ENCODE assay signal across 1 cellular context in the genomic region with DNA sequence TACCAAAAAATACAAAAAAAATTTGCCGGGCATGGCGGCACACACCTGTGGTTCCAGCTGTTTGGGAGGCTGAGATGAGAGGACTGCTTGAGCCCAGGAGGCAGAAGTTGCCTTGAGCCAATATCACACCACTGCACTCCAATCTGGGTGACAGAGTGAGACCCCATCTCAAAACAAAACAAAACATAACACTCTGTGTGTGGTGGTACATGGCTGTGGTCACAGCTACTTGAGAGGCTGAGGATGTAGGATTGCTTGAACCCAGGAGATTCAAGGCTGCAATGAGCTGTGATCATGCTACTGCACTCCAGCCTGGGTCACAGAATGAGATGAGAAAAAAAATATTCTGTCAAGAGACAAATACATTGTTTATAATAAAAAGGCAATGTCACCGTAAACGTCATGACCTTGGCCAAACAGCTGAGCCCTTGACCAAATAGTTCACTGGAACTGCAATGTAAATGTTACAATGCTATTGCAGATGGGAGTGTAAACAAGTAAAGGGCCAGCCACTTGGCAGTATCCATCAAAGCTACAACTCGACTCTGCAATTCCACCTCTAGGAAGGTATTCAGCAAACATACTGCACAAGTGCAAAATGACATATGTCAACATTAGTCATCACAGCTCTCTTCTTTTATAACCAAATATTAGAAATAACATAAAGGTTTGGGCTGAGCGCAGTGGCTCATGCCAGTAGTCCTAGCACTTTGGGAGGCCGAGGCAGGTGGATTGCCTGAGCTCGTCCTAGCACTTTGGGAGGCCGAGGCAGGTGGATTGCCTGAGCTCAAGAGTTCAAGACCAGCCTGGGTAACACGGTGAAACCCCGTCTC.
A peak's percentile ranks its signal among the peaks of the same experiment; 100 is the strongest.
TF ChIP-seq lines count a peak whose summit lies in the region.

No MANE protein-coding gene starts in this region.

TF ChIP-seq in HepG2, 621 proteins besides CTCF, POLR2A, EP300 and RAD21 (continued from another document):
- TF ChIP-seq, protein P1, sequence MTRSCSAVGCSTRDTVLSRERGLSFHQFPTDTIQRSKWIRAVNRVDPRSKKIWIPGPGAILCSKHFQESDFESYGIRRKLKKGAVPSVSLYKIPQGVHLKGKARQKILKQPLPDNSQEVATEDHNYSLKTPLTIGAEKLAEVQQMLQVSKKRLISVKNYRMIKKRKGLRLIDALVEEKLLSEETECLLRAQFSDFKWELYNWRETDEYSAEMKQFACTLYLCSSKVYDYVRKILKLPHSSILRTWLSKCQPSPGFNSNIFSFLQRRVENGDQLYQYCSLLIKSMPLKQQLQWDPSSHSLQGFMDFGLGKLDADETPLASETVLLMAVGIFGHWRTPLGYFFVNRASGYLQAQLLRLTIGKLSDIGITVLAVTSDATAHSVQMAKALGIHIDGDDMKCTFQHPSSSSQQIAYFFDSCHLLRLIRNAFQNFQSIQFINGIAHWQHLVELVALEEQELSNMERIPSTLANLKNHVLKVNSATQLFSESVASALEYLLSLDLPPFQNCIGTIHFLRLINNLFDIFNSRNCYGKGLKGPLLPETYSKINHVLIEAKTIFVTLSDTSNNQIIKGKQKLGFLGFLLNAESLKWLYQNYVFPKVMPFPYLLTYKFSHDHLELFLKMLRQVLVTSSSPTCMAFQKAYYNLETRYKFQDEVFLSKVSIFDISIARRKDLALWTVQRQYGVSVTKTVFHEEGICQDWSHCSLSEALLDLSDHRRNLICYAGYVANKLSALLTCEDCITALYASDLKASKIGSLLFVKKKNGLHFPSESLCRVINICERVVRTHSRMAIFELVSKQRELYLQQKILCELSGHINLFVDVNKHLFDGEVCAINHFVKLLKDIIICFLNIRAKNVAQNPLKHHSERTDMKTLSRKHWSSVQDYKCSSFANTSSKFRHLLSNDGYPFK (CRISPR knock-in tag; IDR thresholded peaks at IDR 0.05; ENCODE audit: borderline replicate concordance): no peak
- TF ChIP-seq MXI1 (IDR thresholded peaks at IDR 0.05; ENCODE audit: borderline replicate concordance, low read depth, low read length): peak; percentile 93; the same call in 2 of the 3 replicates
- no peak for TF ChIP-seq TP53 (CRISPR knock-in tag; conservative IDR thresholded peaks at IDR 0.05)
- TF ChIP-seq, protein P2, sequence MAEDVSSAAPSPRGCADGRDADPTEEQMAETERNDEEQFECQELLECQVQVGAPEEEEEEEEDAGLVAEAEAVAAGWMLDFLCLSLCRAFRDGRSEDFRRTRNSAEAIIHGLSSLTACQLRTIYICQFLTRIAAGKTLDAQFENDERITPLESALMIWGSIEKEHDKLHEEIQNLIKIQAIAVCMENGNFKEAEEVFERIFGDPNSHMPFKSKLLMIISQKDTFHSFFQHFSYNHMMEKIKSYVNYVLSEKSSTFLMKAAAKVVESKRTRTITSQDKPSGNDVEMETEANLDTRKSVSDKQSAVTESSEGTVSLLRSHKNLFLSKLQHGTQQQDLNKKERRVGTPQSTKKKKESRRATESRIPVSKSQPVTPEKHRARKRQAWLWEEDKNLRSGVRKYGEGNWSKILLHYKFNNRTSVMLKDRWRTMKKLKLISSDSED (CRISPR knock-in tag; IDR thresholded peaks at IDR 0.05): no peak
- no peak for TF ChIP-seq ZNF382 (CRISPR knock-in tag; IDR thresholded peaks at IDR 0.05; ENCODE audit: borderline replicate concordance)
- peak; percentile 100 for TF ChIP-seq FOXK1 (CRISPR knock-in tag; IDR thresholded peaks at IDR 0.05; ENCODE audit: borderline replicate concordance, low read depth)
- peak; percentile 78; the same call in 1 of the 2 replicates for TF ChIP-seq POGZ (CRISPR knock-in tag; IDR thresholded peaks at IDR 0.05)
- no peak for TF ChIP-seq TEAD2 (CRISPR knock-in tag; IDR thresholded peaks at IDR 0.05)
- TF ChIP-seq ZSCAN12 (CRISPR knock-in tag; IDR thresholded peaks at IDR 0.05): no peak
- TF ChIP-seq ZKSCAN1 (IDR thresholded peaks at IDR 0.05; ENCODE audit: low read length): peak; percentile 49; the same call in 1 of the 2 replicates
- no peak for TF ChIP-seq MED13 (CRISPR knock-in tag; IDR thresholded peaks at IDR 0.05)
- TF ChIP-seq, protein P3, sequence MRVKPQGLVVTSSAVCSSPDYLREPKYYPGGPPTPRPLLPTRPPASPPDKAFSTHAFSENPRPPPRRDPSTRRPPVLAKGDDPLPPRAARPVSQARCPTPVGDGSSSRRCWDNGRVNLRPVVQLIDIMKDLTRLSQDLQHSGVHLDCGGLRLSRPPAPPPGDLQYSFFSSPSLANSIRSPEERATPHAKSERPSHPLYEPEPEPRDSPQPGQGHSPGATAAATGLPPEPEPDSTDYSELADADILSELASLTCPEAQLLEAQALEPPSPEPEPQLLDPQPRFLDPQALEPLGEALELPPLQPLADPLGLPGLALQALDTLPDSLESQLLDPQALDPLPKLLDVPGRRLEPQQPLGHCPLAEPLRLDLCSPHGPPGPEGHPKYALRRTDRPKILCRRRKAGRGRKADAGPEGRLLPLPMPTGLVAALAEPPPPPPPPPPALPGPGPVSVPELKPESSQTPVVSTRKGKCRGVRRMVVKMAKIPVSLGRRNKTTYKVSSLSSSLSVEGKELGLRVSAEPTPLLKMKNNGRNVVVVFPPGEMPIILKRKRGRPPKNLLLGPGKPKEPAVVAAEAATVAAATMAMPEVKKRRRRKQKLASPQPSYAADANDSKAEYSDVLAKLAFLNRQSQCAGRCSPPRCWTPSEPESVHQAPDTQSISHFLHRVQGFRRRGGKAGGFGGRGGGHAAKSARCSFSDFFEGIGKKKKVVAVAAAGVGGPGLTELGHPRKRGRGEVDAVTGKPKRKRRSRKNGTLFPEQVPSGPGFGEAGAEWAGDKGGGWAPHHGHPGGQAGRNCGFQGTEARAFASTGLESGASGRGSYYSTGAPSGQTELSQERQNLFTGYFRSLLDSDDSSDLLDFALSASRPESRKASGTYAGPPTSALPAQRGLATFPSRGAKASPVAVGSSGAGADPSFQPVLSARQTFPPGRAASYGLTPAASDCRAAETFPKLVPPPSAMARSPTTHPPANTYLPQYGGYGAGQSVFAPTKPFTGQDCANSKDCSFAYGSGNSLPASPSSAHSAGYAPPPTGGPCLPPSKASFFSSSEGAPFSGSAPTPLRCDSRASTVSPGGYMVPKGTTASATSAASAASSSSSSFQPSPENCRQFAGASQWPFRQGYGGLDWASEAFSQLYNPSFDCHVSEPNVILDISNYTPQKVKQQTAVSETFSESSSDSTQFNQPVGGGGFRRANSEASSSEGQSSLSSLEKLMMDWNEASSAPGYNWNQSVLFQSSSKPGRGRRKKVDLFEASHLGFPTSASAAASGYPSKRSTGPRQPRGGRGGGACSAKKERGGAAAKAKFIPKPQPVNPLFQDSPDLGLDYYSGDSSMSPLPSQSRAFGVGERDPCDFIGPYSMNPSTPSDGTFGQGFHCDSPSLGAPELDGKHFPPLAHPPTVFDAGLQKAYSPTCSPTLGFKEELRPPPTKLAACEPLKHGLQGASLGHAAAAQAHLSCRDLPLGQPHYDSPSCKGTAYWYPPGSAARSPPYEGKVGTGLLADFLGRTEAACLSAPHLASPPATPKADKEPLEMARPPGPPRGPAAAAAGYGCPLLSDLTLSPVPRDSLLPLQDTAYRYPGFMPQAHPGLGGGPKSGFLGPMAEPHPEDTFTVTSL (CRISPR knock-in tag; IDR thresholded peaks at IDR 0.05; ENCODE audit: borderline replicate concordance): peak; percentile 99
- TF ChIP-seq ZNF253 (CRISPR knock-in tag; IDR thresholded peaks at IDR 0.05; ENCODE audit: borderline replicate concordance): no peak
- peak; percentile 92 for TF ChIP-seq NFIC (IDR thresholded peaks at IDR 0.05; ENCODE audit: low read length)
- TF ChIP-seq SRY (CRISPR knock-in tag; IDR thresholded peaks at IDR 0.05): no peak
- TF ChIP-seq, protein P4, sequence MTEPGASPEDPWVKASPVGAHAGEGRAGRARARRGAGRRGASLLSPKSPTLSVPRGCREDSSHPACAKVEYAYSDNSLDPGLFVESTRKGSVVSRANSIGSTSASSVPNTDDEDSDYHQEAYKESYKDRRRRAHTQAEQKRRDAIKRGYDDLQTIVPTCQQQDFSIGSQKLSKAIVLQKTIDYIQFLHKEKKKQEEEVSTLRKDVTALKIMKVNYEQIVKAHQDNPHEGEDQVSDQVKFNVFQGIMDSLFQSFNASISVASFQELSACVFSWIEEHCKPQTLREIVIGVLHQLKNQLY (CRISPR knock-in tag; IDR thresholded peaks at IDR 0.05): peak; percentile 88
- TF ChIP-seq HNF4A (CRISPR knock-in tag; IDR thresholded peaks at IDR 0.05): peak; percentile 90
- TF ChIP-seq EED (CRISPR knock-in tag; IDR thresholded peaks at IDR 0.05): peak; percentile 82
- TF ChIP-seq FOXK2 (IDR thresholded peaks at IDR 0.05): peak; percentile 99
- TF ChIP-seq, protein P5, sequence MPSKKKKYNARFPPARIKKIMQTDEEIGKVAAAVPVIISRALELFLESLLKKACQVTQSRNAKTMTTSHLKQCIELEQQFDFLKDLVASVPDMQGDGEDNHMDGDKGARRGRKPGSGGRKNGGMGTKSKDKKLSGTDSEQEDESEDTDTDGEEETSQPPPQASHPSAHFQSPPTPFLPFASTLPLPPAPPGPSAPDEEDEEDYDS (CRISPR knock-in tag; IDR thresholded peaks at IDR 0.05): peak; percentile 77; the same call in 1 of the 2 replicates
- TF ChIP-seq GPN1 (CRISPR knock-in tag; IDR thresholded peaks at IDR 0.05; ENCODE audit: borderline replicate concordance): no peak
- TF ChIP-seq SALL1 (CRISPR knock-in tag; IDR thresholded peaks at IDR 0.05): peak; percentile 100
- no peak for TF ChIP-seq ZBTB7A (CRISPR knock-in tag; IDR thresholded peaks at IDR 0.05)
- TF ChIP-seq, protein P6, sequence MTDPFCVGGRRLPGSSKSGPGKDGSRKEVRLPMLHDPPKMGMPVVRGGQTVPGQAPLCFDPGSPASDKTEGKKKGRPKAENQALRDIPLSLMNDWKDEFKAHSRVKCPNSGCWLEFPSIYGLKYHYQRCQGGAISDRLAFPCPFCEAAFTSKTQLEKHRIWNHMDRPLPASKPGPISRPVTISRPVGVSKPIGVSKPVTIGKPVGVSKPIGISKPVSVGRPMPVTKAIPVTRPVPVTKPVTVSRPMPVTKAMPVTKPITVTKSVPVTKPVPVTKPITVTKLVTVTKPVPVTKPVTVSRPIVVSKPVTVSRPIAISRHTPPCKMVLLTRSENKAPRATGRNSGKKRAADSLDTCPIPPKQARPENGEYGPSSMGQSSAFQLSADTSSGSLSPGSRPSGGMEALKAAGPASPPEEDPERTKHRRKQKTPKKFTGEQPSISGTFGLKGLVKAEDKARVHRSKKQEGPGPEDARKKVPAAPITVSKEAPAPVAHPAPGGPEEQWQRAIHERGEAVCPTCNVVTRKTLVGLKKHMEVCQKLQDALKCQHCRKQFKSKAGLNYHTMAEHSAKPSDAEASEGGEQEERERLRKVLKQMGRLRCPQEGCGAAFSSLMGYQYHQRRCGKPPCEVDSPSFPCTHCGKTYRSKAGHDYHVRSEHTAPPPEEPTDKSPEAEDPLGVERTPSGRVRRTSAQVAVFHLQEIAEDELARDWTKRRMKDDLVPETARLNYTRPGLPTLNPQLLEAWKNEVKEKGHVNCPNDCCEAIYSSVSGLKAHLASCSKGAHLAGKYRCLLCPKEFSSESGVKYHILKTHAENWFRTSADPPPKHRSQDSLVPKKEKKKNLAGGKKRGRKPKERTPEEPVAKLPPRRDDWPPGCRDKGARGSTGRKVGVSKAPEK (CRISPR knock-in tag; IDR thresholded peaks at IDR 0.05; ENCODE audit: borderline replicate concordance): no peak
- TF ChIP-seq, protein P7, sequence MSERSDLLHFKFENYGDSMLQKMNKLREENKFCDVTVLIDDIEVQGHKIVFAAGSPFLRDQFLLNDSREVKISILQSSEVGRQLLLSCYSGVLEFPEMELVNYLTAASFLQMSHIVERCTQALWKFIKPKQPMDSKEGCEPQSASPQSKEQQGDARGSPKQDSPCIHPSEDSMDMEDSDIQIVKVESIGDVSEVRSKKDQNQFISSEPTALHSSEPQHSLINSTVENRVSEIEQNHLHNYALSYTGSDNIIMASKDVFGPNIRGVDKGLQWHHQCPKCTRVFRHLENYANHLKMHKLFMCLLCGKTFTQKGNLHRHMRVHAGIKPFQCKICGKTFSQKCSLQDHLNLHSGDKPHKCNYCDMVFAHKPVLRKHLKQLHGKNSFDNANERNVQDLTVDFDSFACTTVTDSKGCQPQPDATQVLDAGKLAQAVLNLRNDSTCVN (CRISPR knock-in tag; IDR thresholded peaks at IDR 0.05; ENCODE audit: borderline replicate concordance): 0 out of 2 replicates have a peak, but pooled peaks have one; percentile 23
- TF ChIP-seq, protein P8, sequence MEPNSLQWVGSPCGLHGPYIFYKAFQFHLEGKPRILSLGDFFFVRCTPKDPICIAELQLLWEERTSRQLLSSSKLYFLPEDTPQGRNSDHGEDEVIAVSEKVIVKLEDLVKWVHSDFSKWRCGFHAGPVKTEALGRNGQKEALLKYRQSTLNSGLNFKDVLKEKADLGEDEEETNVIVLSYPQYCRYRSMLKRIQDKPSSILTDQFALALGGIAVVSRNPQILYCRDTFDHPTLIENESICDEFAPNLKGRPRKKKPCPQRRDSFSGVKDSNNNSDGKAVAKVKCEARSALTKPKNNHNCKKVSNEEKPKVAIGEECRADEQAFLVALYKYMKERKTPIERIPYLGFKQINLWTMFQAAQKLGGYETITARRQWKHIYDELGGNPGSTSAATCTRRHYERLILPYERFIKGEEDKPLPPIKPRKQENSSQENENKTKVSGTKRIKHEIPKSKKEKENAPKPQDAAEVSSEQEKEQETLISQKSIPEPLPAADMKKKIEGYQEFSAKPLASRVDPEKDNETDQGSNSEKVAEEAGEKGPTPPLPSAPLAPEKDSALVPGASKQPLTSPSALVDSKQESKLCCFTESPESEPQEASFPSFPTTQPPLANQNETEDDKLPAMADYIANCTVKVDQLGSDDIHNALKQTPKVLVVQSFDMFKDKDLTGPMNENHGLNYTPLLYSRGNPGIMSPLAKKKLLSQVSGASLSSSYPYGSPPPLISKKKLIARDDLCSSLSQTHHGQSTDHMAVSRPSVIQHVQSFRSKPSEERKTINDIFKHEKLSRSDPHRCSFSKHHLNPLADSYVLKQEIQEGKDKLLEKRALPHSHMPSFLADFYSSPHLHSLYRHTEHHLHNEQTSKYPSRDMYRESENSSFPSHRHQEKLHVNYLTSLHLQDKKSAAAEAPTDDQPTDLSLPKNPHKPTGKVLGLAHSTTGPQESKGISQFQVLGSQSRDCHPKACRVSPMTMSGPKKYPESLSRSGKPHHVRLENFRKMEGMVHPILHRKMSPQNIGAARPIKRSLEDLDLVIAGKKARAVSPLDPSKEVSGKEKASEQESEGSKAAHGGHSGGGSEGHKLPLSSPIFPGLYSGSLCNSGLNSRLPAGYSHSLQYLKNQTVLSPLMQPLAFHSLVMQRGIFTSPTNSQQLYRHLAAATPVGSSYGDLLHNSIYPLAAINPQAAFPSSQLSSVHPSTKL (CRISPR knock-in tag; IDR thresholded peaks at IDR 0.05): peak; percentile 100
- TF ChIP-seq ATF7 (IDR thresholded peaks at IDR 0.05): peak; percentile 73
- peak; percentile 86; the same call in 1 of the 2 replicates for TF ChIP-seq ATF7 (CRISPR knock-in tag; IDR thresholded peaks at IDR 0.05)
- no peak for TF ChIP-seq SATB2 (CRISPR knock-in tag; IDR thresholded peaks at IDR 0.05)
- TF ChIP-seq HOXD1 (CRISPR knock-in tag; IDR thresholded peaks at IDR 0.05): peak; percentile 38; the same call in 1 of the 2 replicates
